24 cellular contexts compared by ENCODE assay signal in the genomic region with DNA sequence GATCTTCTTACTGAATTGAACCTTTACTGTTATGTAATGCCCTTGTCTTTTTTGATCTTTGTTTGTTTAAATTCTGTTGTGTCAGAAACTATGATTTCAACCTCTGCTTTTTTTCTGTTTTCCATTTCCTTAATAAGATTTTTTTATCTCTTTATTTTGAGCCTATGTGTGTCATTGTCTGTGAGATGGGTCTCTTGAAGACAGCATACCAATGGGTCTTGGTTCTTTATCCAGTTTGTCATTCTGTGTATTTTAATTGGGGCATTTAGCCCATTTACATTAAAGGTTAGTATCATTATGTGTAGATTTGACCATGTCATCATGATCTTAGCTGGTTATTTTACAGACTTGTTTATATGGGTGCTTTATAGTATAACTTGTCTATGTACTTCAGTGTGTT.
"Had no signal": no experiment of that assay in that cellular context is flagged by ENCODE, and none has a peak within 500 bp of the region (broad histone marks: within the 10 kb centered on the region; RNA-seq: fewer than 3 reads in every experiment).

No MANE protein-coding gene starts in this region.

- H3K4me1 ChIP-seq: stomach, suprapubic skin, testis, thyroid gland, tibial artery, tibial nerve, transverse colon, upper lobe of left lung, upper lobe of right lung, uterus, vagina had no signal

- H3K9me3 ChIP-seq: suprapubic skin, testis, thoracic aorta, thyroid gland, tibial artery, upper lobe of left lung, upper lobe of right lung, uterus, vagina had no signal

- H3K4me3 ChIP-seq: stomach, suprapubic skin, testis, thoracic aorta, thyroid gland, tibial artery, tibial nerve, transverse colon, upper lobe of left lung, upper lobe of right lung, uterus, vagina had no signal

- DNase-seq: stimulated activated CD4-positive, alpha-beta T cell treated with anti-CD3 and anti-CD28 coated beads, Interleukin-2, amount 100 ng/mL, for 48 hours; stimulated activated CD4-positive, alpha-beta T cell treated with anti-CD3 and anti-CD28 coated beads, Interleukin-4, amount 100 ng/mL, for 1 hour; stimulated activated CD4-positive, alpha-beta T cell treated with anti-CD3 and anti-CD28 coated beads, Interleukin-4, amount 100 ng/mL, for 24 hours; stimulated activated CD4-positive, alpha-beta T cell treated with anti-CD3 and anti-CD28 coated beads, Interleukin-4, amount 100 ng/mL, for 4 hours; stimulated activated CD8-positive, alpha-beta memory T cell treated with anti-CD3 and anti-CD28 coated beads, Interleukin-4, amount 100 ng/mL, for 48 hours; stimulated activated naive B cell treated with anti-CD40 and anti-IgM and Interleukin-4, amounts not matched to agents 10 μg/mL and 1 μg/mL and 100 μg/mL, for 72 hours; stimulated activated naive CD4-positive, alpha-beta T cell; stimulated activated naive CD4-positive, alpha-beta T cell treated with Interleukin-2 at 50 U/mL for 16 hours; stimulated activated naive CD8-positive, alpha-beta T cell treated with anti-CD3 and anti-CD28 coated beads, Interleukin-15, amount 100 ng/mL, for 72 hours; stimulated activated naive CD8-positive, alpha-beta T cell treated with anti-CD3 and anti-CD28 coated beads, Interleukin-15, Interleukin-2, amounts not matched to agents 100 U/mL and 50 U/mL, for 24 hours; stomach; substantia nigra; testis; thyroid gland; tibial artery; transverse colon; trophoblast cell; upper lobe of left lung; upper lobe of right lung; uterus had no signal

- H3K36me3 ChIP-seq: stomach, suprapubic skin, thoracic aorta, thyroid gland, tibial artery, tibial nerve, transverse colon, upper lobe of left lung, upper lobe of right lung, uterus, vagina had no signal

- H3K27ac ChIP-seq: stomach, suprapubic skin, testis, thoracic aorta, thyroid gland, tibial artery, tibial nerve, transverse colon, upper lobe of left lung, upper lobe of right lung, uterus, vagina had no signal
